Comparison of ENCODE assay signal across 12 cellular contexts in genomic region chr11:12143461-12144258, GRCh38. TPM values are rescaled to one million over a fixed set of nuclear protein-coding genes. Genes with fewer than 3 reads are reported as not detected.
DNase-seq lines count a peak whose midpoint lies in the region; ATAC-seq, FAIRE-seq and TF ChIP-seq lines count a peak whose summit lies in the region.
"Had no signal": no experiment of that assay in that cellular context is flagged by ENCODE, and none has a peak within 500 bp of the region (broad histone marks: within the 10 kb centered on the region; RNA-seq: fewer than 3 reads in every experiment).

No MANE protein-coding gene starts in this region.

- peaks cover 71% of the 10 kb centered on the region for H3K36me3 Mint-ChIP-seq in HFFc6 (ENCODE audit: low read depth)
- H3K36me3 Mint-ChIP-seq in activated T-helper 2 cell treated with anti-CD3 and anti-CD28 coated beads, Interferon-gamma antibody, Interleukin-2, Interleukin-4, amounts not matched to agents 10 μg/mL and 5 μg/mL and 100 μg/mL, durations not matched to agents 14 hours and 24 hours and 36 hours (ENCODE audit: low read depth) = peaks cover 86% of the 10 kb centered on the region
- no peaks in the 10 kb centered on the region for H3K36me3 Mint-ChIP-seq in WTC11

- no peak for TF ChIP-seq CTCF in HFFc6 (IDR thresholded peaks at IDR 0.05)
- no peak for TF ChIP-seq CTCF in WTC11 (IDR thresholded peaks at IDR 0.05)

- FAIRE-seq in small intestine (lab: Jason Lieb, UNC) = no peak

- ATAC-seq in left ventricle myocardium superior (peak; percentile 18), GM21526 (IDR thresholded peaks at IDR 0.05; ENCODE audit: low FRiP score, unreplicated experiment) (no peak), WTC11 (no peak)

- WGBS in small intestine, 3 donors = 45 to 61% (median 49%) methylated on average over 7 of the region's 7 CpGs

- peak overlapping the region; percentile 57 to 66 for H3K27ac ChIP-seq in small intestine (ENCODE audit: low read depth in 1 of 2, low read length in 1 of 2)

- peaks cover 14 to 25% of the 10 kb centered on the region in 2 donors for H3K4me1 ChIP-seq in small intestine (ENCODE audit: control insufficient read depth in 2 of 2, insufficient read depth in 1 of 2, low read depth in 1 of 2, low read length in 1 of 2)

- H3K27me3 ChIP-seq in small intestine (ENCODE audit: control insufficient read depth in 2 of 2, insufficient read depth in 2 of 2, low read length in 2 of 2) = no peaks in the 10 kb centered on the region

- intact Hi-C loops in activated T-helper 2 cell treated with anti-CD3 and anti-CD28 coated beads, Interferon-gamma antibody, Interleukin-2, Interleukin-4, amounts not matched to agents 10 μg/mL and 5 μg/mL and 100 μg/mL, durations not matched to agents 14 hours and 24 hours and 36 hours (cut with micrococcal nuclease) = loop anchor here (2.0 kb wide), 1 partner anchor 15 kb away; no protein-coding TSS in a partner anchor
- intact Hi-C loops in left ventricle myocardium superior (cut with micrococcal nuclease) = no loop called here

- DNase-seq in HFFc6 (no peak), left ventricle myocardium superior (no peak), small intestine (peak; percentile 92), NCI-H1105 (lab: John Stamatoyannopoulos, UW) (no peak), WTC11 (ENCODE audit: low spot score) (no peak)
- no peak for DNase-seq in activated T-helper 2 cell treated with anti-CD3 and anti-CD28 coated beads, Interferon-gamma antibody, Interleukin-2, Interleukin-4, amounts not matched to agents 10 μg/mL and 5 μg/mL and 100 μg/mL, durations not matched to agents 14 hours and 24 hours and 36 hours (ENCODE audit: low spot score)
- no peak for DNase-seq in stimulated activated CD4-positive, alpha-beta T cell treated with anti-CD3 and anti-CD28 coated beads, Interleukin-1b, Interleukin-23, amount 100 ng/mL, for 48 hours
- DNase-seq: EL, erythroblast, KBM-7, NCI-H345 had no signal

- H3K4me1 Mint-ChIP-seq in HFFc6 (ENCODE audit: low read depth) (peaks cover 77% of the 10 kb centered on the region), WTC11 (no peaks in the 10 kb centered on the region)
- peaks cover 81% of the 10 kb centered on the region for H3K4me1 Mint-ChIP-seq in activated T-helper 2 cell treated with anti-CD3 and anti-CD28 coated beads, Interferon-gamma antibody, Interleukin-2, Interleukin-4, amounts not matched to agents 10 μg/mL and 5 μg/mL and 100 μg/mL, durations not matched to agents 14 hours and 24 hours and 36 hours (ENCODE audit: low read depth)

- POLR2A ChIA-PET in WTC11 (lab: Charles Lee) = no interaction called here

- no peaks in the 10 kb centered on the region for H3K36me3 ChIP-seq in small intestine (ENCODE audit: control insufficient read depth in 2 of 2, insufficient read depth in 2 of 2, low read length in 2 of 2)

- H3K4me3 Mint-ChIP-seq in HFFc6 = no peak overlapping the region
- H3K4me3 Mint-ChIP-seq in activated T-helper 2 cell treated with anti-CD3 and anti-CD28 coated beads, Interferon-gamma antibody, Interleukin-2, Interleukin-4, amounts not matched to agents 10 μg/mL and 5 μg/mL and 100 μg/mL, durations not matched to agents 14 hours and 24 hours and 36 hours (ENCODE audit: low read depth) = peak overlapping the region; percentile 14
- H3K4me3 Mint-ChIP-seq in WTC11 = no peak overlapping the region

- H3K9me3 Mint-ChIP-seq in HFFc6 (no peaks in the 10 kb centered on the region), WTC11 (no peaks in the 10 kb centered on the region)
- no peaks in the 10 kb centered on the region for H3K9me3 Mint-ChIP-seq in activated T-helper 2 cell treated with anti-CD3 and anti-CD28 coated beads, Interferon-gamma antibody, Interleukin-2, Interleukin-4, amounts not matched to agents 10 μg/mL and 5 μg/mL and 100 μg/mL, durations not matched to agents 14 hours and 24 hours and 36 hours

- H3K4me3 ChIP-seq in small intestine (ENCODE audit: low read depth in 1 of 2, low read length in 2 of 2) = no peak overlapping the region

- H3K9me3 ChIP-seq in small intestine (ENCODE audit: control insufficient read depth, low read depth) = no peaks in the 10 kb centered on the region

- H3K27me3 Mint-ChIP-seq in HFFc6 (ENCODE audit: insufficient read depth) = peaks cover 3% of the 10 kb centered on the region
- H3K27me3 Mint-ChIP-seq in activated T-helper 2 cell treated with anti-CD3 and anti-CD28 coated beads, Interferon-gamma antibody, Interleukin-2, Interleukin-4, amounts not matched to agents 10 μg/mL and 5 μg/mL and 100 μg/mL, durations not matched to agents 14 hours and 24 hours and 36 hours (ENCODE audit: low read depth) = no peaks in the 10 kb centered on the region
- no peaks in the 10 kb centered on the region for H3K27me3 Mint-ChIP-seq in WTC11 (ENCODE audit: low read depth)

- CTCF ChIA-PET in WTC11 (lab: Charles Lee) = interaction anchor here (0.7 kb wide), 1 partner anchor 44 kb away, joined by 3 read pairs; no protein-coding TSS in a partner anchor

- peak overlapping the region; percentile 65 for H3K27ac Mint-ChIP-seq in HFFc6
- H3K27ac Mint-ChIP-seq in activated T-helper 2 cell treated with anti-CD3 and anti-CD28 coated beads, Interferon-gamma antibody, Interleukin-2, Interleukin-4, amounts not matched to agents 10 μg/mL and 5 μg/mL and 100 μg/mL, durations not matched to agents 14 hours and 24 hours and 36 hours = peak overlapping the region; percentile 82
- no peak overlapping the region for H3K27ac Mint-ChIP-seq in WTC11

TF ChIP-seq in WTC11, 78 proteins besides CTCF, POLR2A, EP300 and RAD21:
- TF ChIP-seq SMAD3 (CRISPR knock-in tag; IDR thresholded peaks at IDR 0.05; ENCODE audit: borderline replicate concordance) (no peak), NR1H2 (CRISPR knock-in tag; IDR thresholded peaks at IDR 0.05) (no peak), TP53 (CRISPR knock-in tag; IDR thresholded peaks at IDR 0.05) (no peak), ATF3 (CRISPR knock-in tag; conservative IDR thresholded peaks at IDR 0.05) (no peak), FOXP4 (CRISPR knock-in tag; IDR thresholded peaks at IDR 0.05) (no peak), NFYB (CRISPR knock-in tag; conservative IDR thresholded peaks at IDR 0.05; ENCODE audit: low read depth) (no peak), IRF1 (CRISPR knock-in tag; IDR thresholded peaks at IDR 0.05) (no peak), ZSCAN18 (CRISPR knock-in tag; IDR thresholded peaks at IDR 0.05) (no peak), RORB (CRISPR knock-in tag; IDR thresholded peaks at IDR 0.05) (no peak), JAZF1 (CRISPR knock-in tag; IDR thresholded peaks at IDR 0.05) (no peak)
TF ChIP-seq in WTC11: peak in this region for 0.

RNA-seq across cellular contexts. Expression of gene MICAL2, which starts 33.3 kb away (rescaled TPM):
- 100 to 1,000 TPM; 199 to 252 (median 233) TPM for total RNA-seq in HFFc6 (2021; fragmentation: NEBNext Ultra II Directional; extraction: Animal tissue kit (Norgen Biotek cat#: 25700))
- total RNA-seq in activated T-helper 2 cell treated with anti-CD3 and anti-CD28 coated beads, Interferon-gamma antibody, Interleukin-2, Interleukin-4, amounts not matched to agents 10 μg/mL and 5 μg/mL and 100 μg/mL, durations not matched to agents 14 hours and 24 hours and 36 hours = 736 TPM in 2 replicates
- total RNA-seq in left ventricle myocardium superior (57.1 TPM), WTC11 (2021) (2.2 to 3.1 TPM (median 2.6 TPM) in 3 replicates)
- 10 to 100 TPM; 15.9 to 29.1 (median 22.2) TPM for polyA plus RNA-seq in small intestine

Comparison
In these comparisons a context has a peak if more than half of its experiments do, and no peak if none do; other contexts are left out.
1. RNA of gene MICAL2, which starts 33.3 kb away (total RNA-seq): 736 TPM in activated T-helper 2 cell treated with anti-CD3 and anti-CD28 coated beads, Interferon-gamma antibody, Interleukin-2, Interleukin-4, amounts not matched to agents 10 μg/mL and 5 μg/mL and 100 μg/mL, durations not matched to agents 14 hours and 24 hours and 36 hours, 199 to 252 TPM in HFFc6 and 57.1 TPM in left ventricle myocardium superior (single experiment); 2.2 to 3.1 TPM in WTC11; every median in the first group is over 10 times any median in the second.